ENCODE assay signal across 24 cellular contexts in genomic region chr20:38831995-38832620, GRCh38. TPM values are rescaled to one million over a fixed set of nuclear protein-coding genes. Genes with fewer than 3 reads are reported as not detected.
DNase-seq lines count a peak whose midpoint lies in the region; ATAC-seq and TF ChIP-seq lines count a peak whose summit lies in the region.
"Had no signal": no experiment of that assay in that cellular context is flagged by ENCODE, and none has a peak within 500 bp of the region (broad histone marks: within the 10 kb centered on the region; RNA-seq: fewer than 3 reads in every experiment).

No MANE protein-coding gene starts in this region.

- no peaks in the 10 kb centered on the region for H3K9me3 ChIP-seq in CD8-positive, alpha-beta memory T cell (ENCODE audit: low read length)
- H3K9me3 ChIP-seq in naive thymus-derived CD4-positive, alpha-beta T cell (ENCODE audit: control insufficient read depth in 2 of 3, low read length in 3 of 3) = no peaks in the 10 kb centered on the region
- H3K9me3 ChIP-seq: sigmoid colon had no signal

- TF ChIP-seq CTCF in foreskin fibroblast (IDR thresholded peaks at IDR 0.05; ENCODE audit: low read depth, low read length) = no peak

- H3K4me3 Mint-ChIP-seq in activated CD4-positive, alpha-beta T cell treated with anti-CD3 and anti-CD28 coated beads for 36 hours = peak overlapping the region; percentile 41
- H3K4me3 Mint-ChIP-seq in CD8-positive, alpha-beta memory T cell = peak overlapping the region in 6 of 7 donors; percentile 1 to 75 (median 21)
- peak overlapping the region; percentile 55 for H3K4me3 Mint-ChIP-seq in activated T-helper 17 cell treated with anti-CD3 and anti-CD28 coated beads, Interleukin-2, amount 50 U/mL, for 72 hours
- H3K4me3 Mint-ChIP-seq in naive thymus-derived CD4-positive, alpha-beta T cell = peak overlapping the region in 2 of 10 donors; percentile 23 to 40
- H3K4me3 Mint-ChIP-seq: activated T-cell treated with anti-CD3 and anti-CD28 coated beads, Interleukin-2, amount 50 U/mL, for 4 hours; H9; nephron progenitor cell had no signal

- intact Hi-C loops in activated CD4-positive, alpha-beta T cell treated with anti-CD3 and anti-CD28 coated beads for 36 hours (cut with DNase I, micrococcal nuclease) = loop anchor here (2.0 kb wide), 2 partner anchors 27 to 61 kb away; partner anchors contain the start of gene PPP1R16B (in 1 of the 2)
- intact Hi-C loops in naive thymus-derived CD4-positive, alpha-beta T cell (cut with micrococcal nuclease) = no loop called here

- no peaks in the 10 kb centered on the region for H3K27me3 ChIP-seq in CD8-positive, alpha-beta memory T cell (ENCODE audit: insufficient read depth, low read length, poor library complexity, severe bottlenecking)
- no peaks in the 10 kb centered on the region for H3K27me3 ChIP-seq in naive thymus-derived CD4-positive, alpha-beta T cell (ENCODE audit: control insufficient read depth in 2 of 2, insufficient read depth in 2 of 2, low read length in 2 of 2)
- H3K27me3 ChIP-seq: cardiac muscle cell had no signal

- H3K27ac Mint-ChIP-seq in activated CD4-positive, alpha-beta T cell treated with anti-CD3 and anti-CD28 coated beads for 36 hours = peak overlapping the region; percentile 95
- peak overlapping the region; percentile 64 to 89 (median 76) for H3K27ac Mint-ChIP-seq in CD8-positive, alpha-beta memory T cell
- peak overlapping the region; percentile 75 for H3K27ac Mint-ChIP-seq in activated T-helper 17 cell treated with anti-CD3 and anti-CD28 coated beads, Interleukin-2, amount 50 U/mL, for 72 hours
- peak overlapping the region in 8 of 9 donors; percentile 17 to 78 (median 61) for H3K27ac Mint-ChIP-seq in naive thymus-derived CD4-positive, alpha-beta T cell
- H3K27ac Mint-ChIP-seq: H9, nephron progenitor cell had no signal

- no peaks in the 10 kb centered on the region for H3K27me3 Mint-ChIP-seq in activated CD4-positive, alpha-beta T cell treated with anti-CD3 and anti-CD28 coated beads for 36 hours
- H3K27me3 Mint-ChIP-seq in CD8-positive, alpha-beta memory T cell = no peaks in the 10 kb centered on the region
- no peaks in the 10 kb centered on the region for H3K27me3 Mint-ChIP-seq in activated T-helper 17 cell treated with anti-CD3 and anti-CD28 coated beads, Interleukin-2, amount 50 U/mL, for 72 hours
- no peaks in the 10 kb centered on the region for H3K27me3 Mint-ChIP-seq in naive thymus-derived CD4-positive, alpha-beta T cell
- H3K27me3 Mint-ChIP-seq: stimulated activated naive CD8-positive, alpha-beta T cell treated with anti-CD3 and anti-CD28 coated beads, Interleukin-15, amount 100 ng/mL, for 72 hours had no signal

- peaks cover 68% of the 10 kb centered on the region for H3K36me3 Mint-ChIP-seq in activated CD4-positive, alpha-beta T cell treated with anti-CD3 and anti-CD28 coated beads for 36 hours (ENCODE audit: low read depth)
- H3K36me3 Mint-ChIP-seq in CD8-positive, alpha-beta memory T cell = peaks cover 0 to 80% (median 15%) of the 10 kb centered on the region in 3 donors
- peaks cover 81% of the 10 kb centered on the region for H3K36me3 Mint-ChIP-seq in activated T-helper 17 cell treated with anti-CD3 and anti-CD28 coated beads, Interleukin-2, amount 50 U/mL, for 72 hours (ENCODE audit: low read depth)
- peaks cover 4 to 46% (median 25%) of the 10 kb centered on the region in 5 donors for H3K36me3 Mint-ChIP-seq in naive thymus-derived CD4-positive, alpha-beta T cell

- H3K4me1 ChIP-seq in CD8-positive, alpha-beta memory T cell (ENCODE audit: insufficient read depth, low read length) = peaks cover 50% of the 10 kb centered on the region
- peaks cover 22 to 27% of the 10 kb centered on the region in 2 donors for H3K4me1 ChIP-seq in naive thymus-derived CD4-positive, alpha-beta T cell (ENCODE audit: control insufficient read depth in 2 of 2, insufficient read depth in 2 of 2, low read length in 2 of 2)
- H3K4me1 ChIP-seq: sigmoid colon had no signal

- CTCF ChIA-PET in activated CD4-positive, alpha-beta T cell treated with anti-CD3 and anti-CD28 coated beads for 36 hours (lab: Charles Lee) = interaction anchor here (0.6 to 1.7 kb wide), 2 partner anchors 11 to 20 kb away, joined by 3 to 4 read pairs; no protein-coding TSS in a partner anchor
- CTCF ChIA-PET in CD8-positive, alpha-beta memory T cell (lab: Charles Lee) = no interaction called here
- CTCF ChIA-PET in naive thymus-derived CD4-positive, alpha-beta T cell (lab: Charles Lee) = no interaction called here

- H3K9me3 Mint-ChIP-seq in activated CD4-positive, alpha-beta T cell treated with anti-CD3 and anti-CD28 coated beads for 36 hours (ENCODE audit: low read depth) = no peaks in the 10 kb centered on the region
- no peaks in the 10 kb centered on the region for H3K9me3 Mint-ChIP-seq in CD8-positive, alpha-beta memory T cell
- no peaks in the 10 kb centered on the region for H3K9me3 Mint-ChIP-seq in activated T-helper 17 cell treated with anti-CD3 and anti-CD28 coated beads, Interleukin-2, amount 50 U/mL, for 72 hours
- H3K9me3 Mint-ChIP-seq in naive thymus-derived CD4-positive, alpha-beta T cell = peaks cover 0 to 2% (median 0%) of the 10 kb centered on the region in 11 donors
- H3K9me3 Mint-ChIP-seq: activated T-cell treated with anti-CD3 and anti-CD28 coated beads, Interleukin-2, amount 50 U/mL, for 4 hours; H9; nephron progenitor cell; stimulated activated naive CD8-positive, alpha-beta T cell treated with anti-CD3 and anti-CD28 coated beads, Interleukin-15, amount 100 ng/mL, for 72 hours had no signal

- peaks cover 81% of the 10 kb centered on the region for H3K4me1 Mint-ChIP-seq in activated CD4-positive, alpha-beta T cell treated with anti-CD3 and anti-CD28 coated beads for 36 hours
- H3K4me1 Mint-ChIP-seq in CD8-positive, alpha-beta memory T cell = peaks cover 64 to 91% (median 81%) of the 10 kb centered on the region in 3 donors
- H3K4me1 Mint-ChIP-seq in activated T-helper 17 cell treated with anti-CD3 and anti-CD28 coated beads, Interleukin-2, amount 50 U/mL, for 72 hours = peaks cover 62% of the 10 kb centered on the region
- peaks cover 35 to 74% (median 62%) of the 10 kb centered on the region in 7 donors for H3K4me1 Mint-ChIP-seq in naive thymus-derived CD4-positive, alpha-beta T cell

- POLR2A ChIA-PET in activated CD4-positive, alpha-beta T cell treated with anti-CD3 and anti-CD28 coated beads for 36 hours (lab: Charles Lee) = interaction anchor here (1.4 kb wide), 1 partner anchor 11 kb away, joined by 5 read pairs; no protein-coding TSS in a partner anchor
- POLR2A ChIA-PET in CD8-positive, alpha-beta memory T cell (lab: Charles Lee) = interaction anchor here (0.6 kb wide), 1 partner anchor 42 kb away, joined by 3 read pairs; no protein-coding TSS in a partner anchor
- POLR2A ChIA-PET in naive thymus-derived CD4-positive, alpha-beta T cell (lab: Charles Lee) = no interaction called here

- no peak overlapping the region for H3K27ac ChIP-seq in CD8-positive, alpha-beta memory T cell (ENCODE audit: low read depth, low read length)
- H3K27ac ChIP-seq in naive thymus-derived CD4-positive, alpha-beta T cell (ENCODE audit: low read depth, low read length) = no peak overlapping the region
- H3K27ac ChIP-seq: cardiac muscle cell, sigmoid colon had no signal

- no peak for DNase-seq in activated CD4-positive, alpha-beta T cell treated with anti-CD3 and anti-CD28 coated beads for 36 hours
- DNase-seq in activated CD4-positive, alpha-beta T cell treated with anti-CD3 and anti-CD28 coated beads, Interleukin-2, amount 50 U/mL, for 48 hours = no peak
- no peak for DNase-seq in CD8-positive, alpha-beta memory T cell
- no peak for DNase-seq in naive thymus-derived CD4-positive, alpha-beta T cell
- DNase-seq in foreskin fibroblast = no peak
- DNase-seq in activated CD4-positive, CD25-positive, alpha-beta regulatory T cell treated with anti-CD3 and anti-CD28 coated beads, Interleukin-2, amount 50 U/mL, for 72 hours = no peak
- DNase-seq: 8988T; activated T-cell treated with anti-CD3 and anti-CD28 coated beads, Interleukin-2, amount 50 U/mL, for 4 hours; H9; kidney glomerular epithelial cell; mesenchymal stem cell; NCI-H1436; NCI-H774; nephron progenitor cell; OCI-M1; SIG-M5; sigmoid colon; stimulated activated naive CD8-positive, alpha-beta T cell treated with anti-CD3 and anti-CD28 coated beads, Interleukin-15, amount 100 ng/mL, for 72 hours; trophoblast cell had no signal

- H3K4me3 ChIP-seq in CD8-positive, alpha-beta memory T cell (ENCODE audit: low read length) = no peak overlapping the region
- H3K4me3 ChIP-seq in naive thymus-derived CD4-positive, alpha-beta T cell (ENCODE audit: low read length) = no peak overlapping the region
- H3K4me3 ChIP-seq in foreskin fibroblast (ENCODE audit: low read depth in 1 of 2, low read length in 2 of 2) = no peak overlapping the region
- H3K4me3 ChIP-seq: cardiac muscle cell, sigmoid colon had no signal

- ATAC-seq in activated CD4-positive, alpha-beta T cell treated with anti-CD3 and anti-CD28 coated beads for 36 hours = peak; percentile 45
- peak; percentile 9 for ATAC-seq in activated T-helper 17 cell treated with anti-CD3 and anti-CD28 coated beads, Interleukin-2, amount 50 U/mL, for 72 hours (replicated peaks)
- ATAC-seq in naive thymus-derived CD4-positive, alpha-beta T cell = no peak
- no peak for ATAC-seq in GM18502 (IDR thresholded peaks at IDR 0.05; ENCODE audit: poor library complexity, unreplicated experiment)
- ATAC-seq: stimulated activated naive CD8-positive, alpha-beta T cell treated with anti-CD3 and anti-CD28 coated beads, Interleukin-15, amount 100 ng/mL, for 72 hours had no signal

- peaks cover 4% of the 10 kb centered on the region for H3K36me3 ChIP-seq in CD8-positive, alpha-beta memory T cell (ENCODE audit: insufficient read depth, low read length)
- peaks cover 3 to 32% (median 4%) of the 10 kb centered on the region in 3 experiments for H3K36me3 ChIP-seq in naive thymus-derived CD4-positive, alpha-beta T cell (ENCODE audit: control insufficient read depth in 2 of 3, insufficient read depth in 3 of 3, low read length in 3 of 3)
- H3K36me3 ChIP-seq: cardiac muscle cell, sigmoid colon had no signal

RNA-seq across cellular contexts. Expression of gene PPP1R16B, which starts 26.6 kb away (rescaled TPM):
- 10 to 100 TPM; 78.8 to 84.0 TPM for total RNA-seq in activated CD4-positive, alpha-beta T cell treated with anti-CD3 and anti-CD28 coated beads for 36 hours
- total RNA-seq in CD8-positive, alpha-beta memory T cell = 100 to 1,000 TPM; 167 to 171 TPM
- 40.2 TPM for polyA plus RNA-seq in CD8-positive, alpha-beta memory T cell
- total RNA-seq in activated T-helper 17 cell treated with anti-CD3 and anti-CD28 coated beads, Interleukin-2, amount 50 U/mL, for 72 hours = 10 to 100 TPM; 77.2 to 79.5 TPM
- total RNA-seq in naive thymus-derived CD4-positive, alpha-beta T cell = 10 to 100 TPM; 20.8 to 75.4 (median 22.0) TPM
- polyA plus RNA-seq in naive thymus-derived CD4-positive, alpha-beta T cell = 10 to 100 TPM; 11.4 to 19.8 TPM
- total RNA-seq: epithelial cell of proximal tubule had no signal
- polyA plus RNA-seq: BJ, cardiac muscle cell had no signal

Comparison
In these comparisons a context has a peak if more than half of its experiments do, and no peak if none do; other contexts are left out.
1. ATAC-seq: peak in activated CD4-positive, alpha-beta T cell treated with anti-CD3 and anti-CD28 coated beads for 36 hours (single experiment) and activated T-helper 17 cell treated with anti-CD3 and anti-CD28 coated beads, Interleukin-2, amount 50 U/mL, for 72 hours (single experiment); none in naive thymus-derived CD4-positive, alpha-beta T cell (single experiment) and GM18502 (single experiment).
2. intact Hi-C loops: an anchor here in activated CD4-positive, alpha-beta T cell treated with anti-CD3 and anti-CD28 coated beads for 36 hours (2.0 kb wide); none called in naive thymus-derived CD4-positive, alpha-beta T cell.
3. Peak in every context shown above with its lines, with median percentiles within 50 percentile points of each other: H3K27ac Mint-ChIP-seq.